Comparison of ENCODE assay signal across 1 cellular context in genomic region chr6:168637853-168638252, GRCh38.
TF ChIP-seq lines count a peak whose summit lies in the region.

No MANE protein-coding gene starts in this region.

TF ChIP-seq in GM23338, 12 proteins besides CTCF, POLR2A, EP300 and RAD21 (continued from another document):
- no peak for TF ChIP-seq ZNF462 (CRISPR knock-in tag; IDR thresholded peaks at IDR 0.05)
- TF ChIP-seq CREB1 (CRISPR knock-in tag; IDR thresholded peaks at IDR 0.05; ENCODE audit: low read depth) = no peak
- no peak for TF ChIP-seq REST (IDR thresholded peaks at IDR 0.05; ENCODE audit: unreplicated experiment)
- no peak for TF ChIP-seq JUNB (IDR thresholded peaks at IDR 0.05; ENCODE audit: unreplicated experiment)
- TF ChIP-seq STAT1 (IDR thresholded peaks at IDR 0.05; ENCODE audit: unreplicated experiment) = no peak
- no peak for TF ChIP-seq ETS1 (IDR thresholded peaks at IDR 0.05)
- TF ChIP-seq EZH2phosphoT487 (IDR thresholded peaks at IDR 0.05; ENCODE audit: unreplicated experiment) = no peak
